ENCODE assay signal across 19 cellular contexts in the genomic region with DNA sequence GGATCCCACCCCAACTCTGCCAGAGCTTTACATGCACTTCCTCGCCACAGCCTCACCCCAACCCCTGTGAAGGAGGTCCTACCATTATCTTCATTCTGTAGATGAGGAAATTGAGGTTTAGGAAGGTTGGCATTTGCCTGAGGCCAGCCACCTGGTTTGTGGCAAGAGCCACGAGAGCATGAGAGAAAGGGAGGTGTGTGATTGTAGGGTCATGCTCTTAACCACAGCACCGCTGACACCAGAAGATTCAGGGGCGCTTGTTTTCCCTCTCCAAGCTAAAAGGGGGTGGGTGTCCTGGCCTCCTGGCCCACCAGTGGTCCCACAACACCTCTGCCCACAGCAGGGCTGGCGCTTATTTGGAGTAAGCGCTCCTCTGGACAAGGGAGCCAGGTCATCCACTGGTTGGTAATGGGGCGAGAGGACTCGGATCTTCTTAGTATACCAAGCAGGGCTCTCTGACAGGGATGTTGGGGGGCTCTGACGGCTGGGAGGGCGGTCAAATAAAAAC. TPM values are rescaled to one million over a fixed set of nuclear protein-coding genes. Genes with fewer than 3 reads are reported as not detected.
DNase-seq lines count a peak whose midpoint lies in the region; ATAC-seq and TF ChIP-seq lines count a peak whose summit lies in the region.
"Had no signal": no experiment of that assay in that cellular context is flagged by ENCODE, and none has a peak within 500 bp of the region (broad histone marks: within the 10 kb centered on the region; RNA-seq: fewer than 3 reads in every experiment).

No MANE protein-coding gene starts in this region.

- H3K27ac Mint-ChIP-seq in stimulated activated memory B cell treated with anti-CD40 and anti-IgM and Interleukin-4, amounts not matched to agents 10 μg/mL and 1 μg/mL and 100 μg/mL, for 72 hours: no peak overlapping the region
- no peak overlapping the region for H3K27ac Mint-ChIP-seq in activated CD4-positive, alpha-beta T cell treated with anti-CD3 and anti-CD28 coated beads, Interleukin-2, amount 10 ng/mL, durations not matched to agents 24 days and 14 days
- H3K27ac Mint-ChIP-seq: CD8-positive, alpha-beta memory T cell; nephron progenitor cell had no signal

- H2BK15ac ChIP-seq in neuronal stem cell (ENCODE audit: low read length): no peak overlapping the region

- H3K23ac ChIP-seq in neuronal stem cell (ENCODE audit: low read depth, low read length, poor library complexity): peak overlapping the region; percentile 75

- H3K9ac ChIP-seq in DND-41 (ENCODE audit: low read depth, low read length): no peak overlapping the region
- no peak overlapping the region for H3K9ac ChIP-seq in KMS-11
- no peak overlapping the region for H3K9ac ChIP-seq in neuronal stem cell (ENCODE audit: low read depth, low read length, poor library complexity)

- no peak overlapping the region for H3K4me3 Mint-ChIP-seq in stimulated activated memory B cell treated with anti-CD40 and anti-IgM and Interleukin-4, amounts not matched to agents 10 μg/mL and 1 μg/mL and 100 μg/mL, for 72 hours
- no peak overlapping the region for H3K4me3 Mint-ChIP-seq in activated CD4-positive, alpha-beta T cell treated with anti-CD3 and anti-CD28 coated beads, Interleukin-2, amount 10 ng/mL, durations not matched to agents 24 days and 14 days

- H4K91ac ChIP-seq in neuronal stem cell (ENCODE audit: low read depth, low read length, poor library complexity): no peak overlapping the region

- H2BK120ac ChIP-seq in neuronal stem cell (ENCODE audit: low read depth, low read length): no peak overlapping the region

- H4K8ac ChIP-seq in neuronal stem cell (ENCODE audit: low read depth, low read length): no peak overlapping the region

- H3K27ac ChIP-seq in DND-41 (ENCODE audit: low read length): no peak overlapping the region
- no peak overlapping the region for H3K27ac ChIP-seq in KMS-11
- H3K27ac ChIP-seq in neuronal stem cell (replicated peaks; ENCODE audit: low read length): no peak overlapping the region
- H3K27ac ChIP-seq: left ventricle myocardium inferior, right atrium auricular region had no signal

- no peaks in the 10 kb centered on the region for H3K4me1 ChIP-seq in DND-41 (ENCODE audit: insufficient read depth, low read length)
- peaks cover 16% of the 10 kb centered on the region for H3K4me1 ChIP-seq in KMS-11 (ENCODE audit: low read depth, poor library complexity, severe bottlenecking)
- H3K4me1 ChIP-seq in neuronal stem cell (ENCODE audit: control insufficient read depth in 2 of 2, insufficient read depth in 1 of 2, low read depth in 1 of 2, low read length in 2 of 2): no peaks in the 10 kb centered on the region
- H3K4me1 ChIP-seq: HAP-1 had no signal

- peak; percentile 30 for DNase-seq in DND-41
- peak; percentile 43 for DNase-seq in epithelial cell of esophagus (ENCODE audit: low read depth)
- no peak for DNase-seq in neuronal stem cell (ENCODE audit: low spot score)
- no peak for DNase-seq in activated CD4-positive, alpha-beta T cell treated with anti-CD3 and anti-CD28 coated beads, Interleukin-2, amount 10 ng/mL, durations not matched to agents 24 days and 14 days
- DNase-seq in NCI-H1436 (lab: John Stamatoyannopoulos, UW): no peak
- DNase-seq: activated CD4-positive, alpha-beta T cell treated with anti-CD3 and anti-CD28 coated beads, Interleukin-2, amount 50 U/mL, for 4 hours; activated naive CD4-positive, alpha-beta T cell treated with anti-CD3 and anti-CD28 coated beads, Interleukin-2, amount 50 U/mL, for 16 hours; CD8-positive, alpha-beta memory T cell; central memory CD4-positive, alpha-beta T cell; left ventricle myocardium inferior; NCI-H2029; SHP77 treated with DMSO at 0.1 percent for 48 hours; T-helper 9 cell had no signal

- peaks cover 76% of the 10 kb centered on the region for H3K27me3 Mint-ChIP-seq in stimulated activated memory B cell treated with anti-CD40 and anti-IgM and Interleukin-4, amounts not matched to agents 10 μg/mL and 1 μg/mL and 100 μg/mL, for 72 hours
- peaks cover 37% of the 10 kb centered on the region for H3K27me3 Mint-ChIP-seq in activated CD4-positive, alpha-beta T cell treated with anti-CD3 and anti-CD28 coated beads, Interleukin-2, amount 10 ng/mL, durations not matched to agents 24 days and 14 days

- no peak overlapping the region for H3K4me3 ChIP-seq in DND-41 (ENCODE audit: low read depth in 1 of 2, low read length in 2 of 2)
- no peak overlapping the region for H3K4me3 ChIP-seq in KMS-11 (IDR thresholded peaks at IDR 0.05; ENCODE audit: insufficient read depth, low read depth, low read length)
- H3K4me3 ChIP-seq in epithelial cell of esophagus (ENCODE audit: low read length): peak overlapping the region; percentile 46
- no peak overlapping the region for H3K4me3 ChIP-seq in neuronal stem cell (ENCODE audit: low read length in 2 of 2)

- peak overlapping the region; percentile 32 for H2BK5ac ChIP-seq in neuronal stem cell (ENCODE audit: low read length)

- no peaks in the 10 kb centered on the region for H3K36me3 Mint-ChIP-seq in stimulated activated memory B cell treated with anti-CD40 and anti-IgM and Interleukin-4, amounts not matched to agents 10 μg/mL and 1 μg/mL and 100 μg/mL, for 72 hours
- no peaks in the 10 kb centered on the region for H3K36me3 Mint-ChIP-seq in activated CD4-positive, alpha-beta T cell treated with anti-CD3 and anti-CD28 coated beads, Interleukin-2, amount 10 ng/mL, durations not matched to agents 24 days and 14 days (ENCODE audit: low read depth)
- H3K36me3 Mint-ChIP-seq: CD8-positive, alpha-beta memory T cell had no signal

- no peaks in the 10 kb centered on the region for H4K20me1 ChIP-seq in DND-41 (ENCODE audit: insufficient read depth, low read length)
- H4K20me1 ChIP-seq in KMS-11 (ENCODE audit: insufficient read depth): no peaks in the 10 kb centered on the region

- no peak overlapping the region for H2BK12ac ChIP-seq in neuronal stem cell (ENCODE audit: low read length)

- H2AK5ac ChIP-seq in neuronal stem cell (ENCODE audit: low read depth, low read length): peak overlapping the region; percentile 25

- no peaks in the 10 kb centered on the region for H3K9me3 Mint-ChIP-seq in stimulated activated memory B cell treated with anti-CD40 and anti-IgM and Interleukin-4, amounts not matched to agents 10 μg/mL and 1 μg/mL and 100 μg/mL, for 72 hours
- no peaks in the 10 kb centered on the region for H3K9me3 Mint-ChIP-seq in activated CD4-positive, alpha-beta T cell treated with anti-CD3 and anti-CD28 coated beads, Interleukin-2, amount 10 ng/mL, durations not matched to agents 24 days and 14 days
- H3K9me3 Mint-ChIP-seq: CD8-positive, alpha-beta memory T cell; nephron progenitor cell had no signal

- H3K79me2 ChIP-seq in DND-41 (ENCODE audit: insufficient read depth, low read length) (no peaks in the 10 kb centered on the region), KMS-11 (ENCODE audit: insufficient read depth, low read depth) (no peaks in the 10 kb centered on the region)

- no CpG with 5 or more reads among the region's 10 CpGs for WGBS in neuronal stem cell (ENCODE audit: extremely low coverage in 2 of 2, insufficient read length in 2 of 2, insufficient replicate concordance in 1 of 2), 2 donors

- peak; percentile 69 for ATAC-seq in DND-41 (ENCODE audit: insufficient read depth, low read depth)
- ATAC-seq in stimulated activated memory B cell treated with anti-CD40 and anti-IgM and Interleukin-4, amounts not matched to agents 10 μg/mL and 1 μg/mL and 100 μg/mL, for 72 hours: no peak

- H3K4me2 ChIP-seq in DND-41 (ENCODE audit: insufficient read depth, low read length) (no peak overlapping the region), KMS-11 (peak overlapping the region; percentile 17; the same call in 1 of the 2 replicates), neuronal stem cell (ENCODE audit: insufficient read depth, low read length, poor library complexity, severe bottlenecking) (no peak overlapping the region)

- no peaks in the 10 kb centered on the region for H3K9me3 ChIP-seq in DND-41 (ENCODE audit: insufficient read depth, low read length, severe bottlenecking)
- peaks cover 0 to 2% of the 10 kb centered on the region in 2 donors for H3K9me3 ChIP-seq in neuronal stem cell (replicated peaks in 1 of 2; ENCODE audit: control insufficient read depth in 2 of 2, insufficient read depth in 1 of 2, low read depth in 1 of 2, low read length in 2 of 2)
- H3K9me3 ChIP-seq: HAP-1, left ventricle myocardium inferior, right atrium auricular region had no signal

- no peak for TF ChIP-seq CTCF in DND-41 (IDR thresholded peaks at IDR 0.05; ENCODE audit: borderline replicate concordance, extremely low read depth, low read length, poor library complexity, severe bottlenecking)
- TF ChIP-seq CTCF in KMS-11 (conservative IDR thresholded peaks at IDR 0.05; ENCODE audit: low read depth, low read length): no peak
- no peak for TF ChIP-seq CTCF in epithelial cell of esophagus (IDR thresholded peaks at IDR 0.05; ENCODE audit: insufficient read depth, low read depth, low read length, missing control alignments)

- no peak overlapping the region for H3K4ac ChIP-seq in neuronal stem cell (ENCODE audit: low read length)

- H3K27me3 ChIP-seq in DND-41 (ENCODE audit: insufficient read depth, low read length, poor library complexity) (peaks cover 6% of the 10 kb centered on the region), KMS-11 (ENCODE audit: insufficient read depth, low read depth) (peaks cover 6% of the 10 kb centered on the region; the same call in 1 of the 2 replicates), neuronal stem cell (ENCODE audit: control insufficient read depth in 3 of 3, insufficient read depth in 3 of 3, low read depth in 1 of 3, low read length in 3 of 3) (peaks cover 8 to 75% (median 27%) of the 10 kb centered on the region in 3 experiments)
- H3K27me3 ChIP-seq: right atrium auricular region had no signal

- H3K18ac ChIP-seq in neuronal stem cell (ENCODE audit: low read length): no peak overlapping the region

- H3K36me3 ChIP-seq in DND-41 (ENCODE audit: insufficient read depth, low read length) (no peaks in the 10 kb centered on the region), KMS-11 (ENCODE audit: insufficient read depth) (no peaks in the 10 kb centered on the region), neuronal stem cell (replicated peaks in 1 of 2; ENCODE audit: control insufficient read depth in 2 of 2, insufficient read depth in 2 of 2, low read length in 2 of 2) (no peaks in the 10 kb centered on the region)
- H3K36me3 ChIP-seq: HAP-1, left ventricle myocardium inferior, right atrium auricular region had no signal

- no peak overlapping the region for H2AFZ ChIP-seq in DND-41 (ENCODE audit: low read depth, low read length)
- no peak overlapping the region for H2AFZ ChIP-seq in KMS-11 (ENCODE audit: low read depth)
- H2AFZ ChIP-seq in neuronal stem cell (ENCODE audit: low read length): no peak overlapping the region

- peak overlapping the region; percentile 43 for H3K14ac ChIP-seq in neuronal stem cell (ENCODE audit: low read length)

- intact Hi-C loops in activated CD4-positive, alpha-beta T cell treated with anti-CD3 and anti-CD28 coated beads, Interleukin-2, amount 10 ng/mL, durations not matched to agents 24 days and 14 days (cut with micrococcal nuclease): loop anchor here (1.0 kb wide), 1 partner anchor 61 kb away; no protein-coding TSS in a partner anchor

- no peaks in the 10 kb centered on the region for H3K79me1 ChIP-seq in neuronal stem cell (ENCODE audit: low read depth, low read length)

- peaks cover 11% of the 10 kb centered on the region for H3K4me1 Mint-ChIP-seq in stimulated activated memory B cell treated with anti-CD40 and anti-IgM and Interleukin-4, amounts not matched to agents 10 μg/mL and 1 μg/mL and 100 μg/mL, for 72 hours
- H3K4me1 Mint-ChIP-seq in activated CD4-positive, alpha-beta T cell treated with anti-CD3 and anti-CD28 coated beads, Interleukin-2, amount 10 ng/mL, durations not matched to agents 24 days and 14 days: no peaks in the 10 kb centered on the region

RNA-seq across cellular contexts. Expression of gene RHCG, which starts 0.7 kb away (rescaled TPM):
- polyA plus RNA-seq in neuronal stem cell (2013, experiment 1 of 2): not detected
- not detected for polyA plus RNA-seq in neuronal stem cell (2013, experiment 2 of 2)
- not detected in 2 replicates for total RNA-seq in activated CD4-positive, alpha-beta T cell treated with anti-CD3 and anti-CD28 coated beads, Interleukin-2, amount 10 ng/mL, durations not matched to agents 24 days and 14 days
- total RNA-seq: CD8-positive, alpha-beta memory T cell; endothelial cell of umbilical vein had no signal
- polyA plus RNA-seq: CD8-positive, alpha-beta memory T cell; endothelial cell of umbilical vein had no signal

Comparison
In these comparisons a context has a peak if more than half of its experiments do, and no peak if none do; other contexts are left out.
1. DNase-seq: peak in DND-41 (single experiment) and epithelial cell of esophagus (single experiment); none in neuronal stem cell (single experiment), activated CD4-positive, alpha-beta T cell treated with anti-CD3 and anti-CD28 coated beads, Interleukin-2, amount 10 ng/mL, durations not matched to agents 24 days and 14 days (single experiment) and NCI-H1436 (single experiment).